1 cellular context compared by ENCODE assay signal in genomic region chr15:80194914-80195313, GRCh38.
TF ChIP-seq lines count a peak whose summit lies in the region.

No MANE protein-coding gene starts in this region.

TF ChIP-seq in HepG2, 621 proteins besides CTCF, POLR2A, EP300 and RAD21:
- TF ChIP-seq SNAPC4 (CRISPR knock-in tag; IDR thresholded peaks at IDR 0.05) (no peak), MED1 (CRISPR knock-in tag; IDR thresholded peaks at IDR 0.05) (no peak), MAFG (CRISPR knock-in tag; IDR thresholded peaks at IDR 0.05) (no peak), MLX (CRISPR knock-in tag; IDR thresholded peaks at IDR 0.05) (no peak), ZNF343 (CRISPR knock-in tag; IDR thresholded peaks at IDR 0.05) (no peak), KLF11 (CRISPR knock-in tag; IDR thresholded peaks at IDR 0.05) (no peak), ZBTB10 (CRISPR knock-in tag; IDR thresholded peaks at IDR 0.05; ENCODE audit: borderline replicate concordance) (no peak), ZNF576 (CRISPR knock-in tag; IDR thresholded peaks at IDR 0.05) (no peak), SNRNP70 (IDR thresholded peaks at IDR 0.05; ENCODE audit: low read depth, low read length) (no peak), MIER2 (CRISPR knock-in tag; IDR thresholded peaks at IDR 0.05) (no peak)
TF ChIP-seq in HepG2: peak in this region for 0.
